1 cellular context compared by ENCODE assay signal in the genomic region with DNA sequence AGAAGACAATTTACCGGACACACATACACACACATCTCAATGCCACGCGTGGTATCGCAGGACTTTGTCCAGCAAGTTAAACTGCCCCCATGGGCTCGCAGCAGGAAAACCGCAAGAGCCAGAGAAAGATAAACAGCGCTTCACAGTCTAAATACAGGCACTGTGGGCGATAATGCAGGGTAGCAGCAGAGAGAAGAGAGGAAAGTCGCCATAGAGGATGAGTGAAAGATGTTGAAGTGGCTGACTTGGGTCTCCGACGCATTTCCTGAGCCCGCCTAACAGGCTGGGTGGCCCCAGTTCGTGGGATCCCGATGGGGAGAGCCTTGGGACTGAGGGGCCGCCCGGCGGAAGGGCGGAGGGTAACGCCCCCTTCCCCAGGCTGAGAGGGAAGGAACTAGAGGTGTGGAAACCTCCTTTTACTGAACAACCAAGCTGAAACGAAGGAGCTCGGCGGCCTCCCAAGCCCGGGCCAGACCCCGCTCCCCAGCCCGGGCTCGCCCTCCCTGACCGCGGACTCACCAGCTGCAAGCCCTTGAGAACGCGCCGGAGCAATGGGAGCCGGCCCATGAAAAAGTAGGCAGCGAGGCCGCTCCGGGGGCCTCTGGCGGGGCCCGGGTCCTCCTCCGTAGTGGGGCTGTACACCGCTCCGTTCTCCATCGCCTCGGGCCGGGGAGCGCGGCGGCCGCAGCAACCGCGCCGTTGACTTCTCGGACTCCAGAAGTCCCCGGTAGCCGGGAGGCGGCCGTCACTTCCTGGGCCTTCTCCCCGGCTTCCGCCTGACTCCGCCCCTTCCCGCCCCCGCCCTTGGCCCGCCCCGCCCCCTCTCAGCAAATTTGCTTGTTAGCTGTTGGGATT.
TF ChIP-seq lines count a peak whose summit lies in the region.

A gene with protein sequence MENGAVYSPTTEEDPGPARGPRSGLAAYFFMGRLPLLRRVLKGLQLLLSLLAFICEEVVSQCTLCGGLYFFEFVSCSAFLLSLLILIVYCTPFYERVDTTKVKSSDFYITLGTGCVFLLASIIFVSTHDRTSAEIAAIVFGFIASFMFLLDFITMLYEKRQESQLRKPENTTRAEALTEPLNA (minus strand): TSS at position 764 of the 855 bp plus-strand sequence. CDS start 107 bp downstream, at position 657.

TF ChIP-seq in K562, 482 proteins besides CTCF, POLR2A, EP300 and RAD21 (continued from another document and continues in another):
- TF ChIP-seq, protein P1, sequence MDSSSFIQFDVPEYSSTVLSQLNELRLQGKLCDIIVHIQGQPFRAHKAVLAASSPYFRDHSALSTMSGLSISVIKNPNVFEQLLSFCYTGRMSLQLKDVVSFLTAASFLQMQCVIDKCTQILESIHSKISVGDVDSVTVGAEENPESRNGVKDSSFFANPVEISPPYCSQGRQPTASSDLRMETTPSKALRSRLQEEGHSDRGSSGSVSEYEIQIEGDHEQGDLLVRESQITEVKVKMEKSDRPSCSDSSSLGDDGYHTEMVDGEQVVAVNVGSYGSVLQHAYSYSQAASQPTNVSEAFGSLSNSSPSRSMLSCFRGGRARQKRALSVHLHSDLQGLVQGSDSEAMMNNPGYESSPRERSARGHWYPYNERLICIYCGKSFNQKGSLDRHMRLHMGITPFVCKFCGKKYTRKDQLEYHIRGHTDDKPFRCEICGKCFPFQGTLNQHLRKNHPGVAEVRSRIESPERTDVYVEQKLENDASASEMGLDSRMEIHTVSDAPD (CRISPR knock-in tag; IDR thresholded peaks at IDR 0.05), result no peak
- TF ChIP-seq SMAD2 (IDR thresholded peaks at IDR 0.05; ENCODE audit: low read depth, low read length), result no peak
- no peak for TF ChIP-seq TFAM (CRISPR knock-in tag; conservative IDR thresholded peaks at IDR 0.05)
- TF ChIP-seq PURB (CRISPR knock-in tag; IDR thresholded peaks at IDR 0.05; ENCODE audit: low read depth), result no peak
- TF ChIP-seq KLF16 (IDR thresholded peaks at IDR 0.05), result 0 out of 2 replicates have a peak, but pooled peaks have one; percentile 43
- TF ChIP-seq CBFB (CRISPR knock-in tag; IDR thresholded peaks at IDR 0.05), result peak; percentile 97
- no peak for TF ChIP-seq ZNF41 (CRISPR knock-in tag; conservative IDR thresholded peaks at IDR 0.05)
- TF ChIP-seq PPARD (CRISPR knock-in tag; IDR thresholded peaks at IDR 0.05), result no peak
- TF ChIP-seq SMAD1 (IDR thresholded peaks at IDR 0.05; ENCODE audit: low read depth, low read length, partially characterized antibody), result no peak
- no peak for TF ChIP-seq SREBF1 (IDR thresholded peaks at IDR 0.05; ENCODE audit: borderline replicate concordance, low read depth, low read length)
- TF ChIP-seq CCNT2 (IDR thresholded peaks at IDR 0.05; ENCODE audit: borderline replicate concordance, extremely low read depth, insufficient read length, low read depth, low read length), result peak; percentile 55
- TF ChIP-seq, protein P2, sequence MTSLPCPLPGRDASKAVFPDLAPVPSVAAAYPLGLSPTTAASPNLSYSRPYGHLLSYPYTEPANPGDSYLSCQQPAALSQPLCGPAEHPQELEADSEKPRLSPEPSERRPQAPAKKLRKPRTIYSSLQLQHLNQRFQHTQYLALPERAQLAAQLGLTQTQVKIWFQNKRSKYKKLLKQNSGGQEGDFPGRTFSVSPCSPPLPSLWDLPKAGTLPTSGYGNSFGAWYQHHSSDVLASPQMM (CRISPR knock-in tag; IDR thresholded peaks at IDR 0.05), result no peak
- TF ChIP-seq SIRT6 (IDR thresholded peaks at IDR 0.05; ENCODE audit: low read depth, low read length), result no peak
- TF ChIP-seq CBX8 (IDR thresholded peaks at IDR 0.05; ENCODE audit: borderline replicate concordance, extremely low read depth, low read depth, low read length, poor library complexity, severe bottlenecking), result no peak
- TF ChIP-seq, protein P3, sequence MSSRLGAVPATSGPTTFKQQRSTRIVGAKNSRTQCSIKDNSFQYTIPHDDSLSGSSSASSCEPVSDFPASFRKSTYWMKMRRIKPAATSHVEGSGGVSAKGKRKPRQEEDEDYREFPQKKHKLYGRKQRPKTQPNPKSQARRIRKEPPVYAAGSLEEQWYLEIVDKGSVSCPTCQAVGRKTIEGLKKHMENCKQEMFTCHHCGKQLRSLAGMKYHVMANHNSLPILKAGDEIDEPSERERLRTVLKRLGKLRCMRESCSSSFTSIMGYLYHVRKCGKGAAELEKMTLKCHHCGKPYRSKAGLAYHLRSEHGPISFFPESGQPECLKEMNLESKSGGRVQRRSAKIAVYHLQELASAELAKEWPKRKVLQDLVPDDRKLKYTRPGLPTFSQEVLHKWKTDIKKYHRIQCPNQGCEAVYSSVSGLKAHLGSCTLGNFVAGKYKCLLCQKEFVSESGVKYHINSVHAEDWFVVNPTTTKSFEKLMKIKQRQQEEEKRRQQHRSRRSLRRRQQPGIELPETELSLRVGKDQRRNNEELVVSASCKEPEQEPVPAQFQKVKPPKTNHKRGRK (tag; IDR thresholded peaks at IDR 0.05), result no peak
- TF ChIP-seq, protein P4, sequence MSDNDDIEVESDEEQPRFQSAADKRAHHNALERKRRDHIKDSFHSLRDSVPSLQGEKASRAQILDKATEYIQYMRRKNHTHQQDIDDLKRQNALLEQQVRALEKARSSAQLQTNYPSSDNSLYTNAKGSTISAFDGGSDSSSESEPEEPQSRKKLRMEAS (CRISPR knock-in tag; IDR thresholded peaks at IDR 0.05), result no peak
- TF ChIP-seq, protein P5, sequence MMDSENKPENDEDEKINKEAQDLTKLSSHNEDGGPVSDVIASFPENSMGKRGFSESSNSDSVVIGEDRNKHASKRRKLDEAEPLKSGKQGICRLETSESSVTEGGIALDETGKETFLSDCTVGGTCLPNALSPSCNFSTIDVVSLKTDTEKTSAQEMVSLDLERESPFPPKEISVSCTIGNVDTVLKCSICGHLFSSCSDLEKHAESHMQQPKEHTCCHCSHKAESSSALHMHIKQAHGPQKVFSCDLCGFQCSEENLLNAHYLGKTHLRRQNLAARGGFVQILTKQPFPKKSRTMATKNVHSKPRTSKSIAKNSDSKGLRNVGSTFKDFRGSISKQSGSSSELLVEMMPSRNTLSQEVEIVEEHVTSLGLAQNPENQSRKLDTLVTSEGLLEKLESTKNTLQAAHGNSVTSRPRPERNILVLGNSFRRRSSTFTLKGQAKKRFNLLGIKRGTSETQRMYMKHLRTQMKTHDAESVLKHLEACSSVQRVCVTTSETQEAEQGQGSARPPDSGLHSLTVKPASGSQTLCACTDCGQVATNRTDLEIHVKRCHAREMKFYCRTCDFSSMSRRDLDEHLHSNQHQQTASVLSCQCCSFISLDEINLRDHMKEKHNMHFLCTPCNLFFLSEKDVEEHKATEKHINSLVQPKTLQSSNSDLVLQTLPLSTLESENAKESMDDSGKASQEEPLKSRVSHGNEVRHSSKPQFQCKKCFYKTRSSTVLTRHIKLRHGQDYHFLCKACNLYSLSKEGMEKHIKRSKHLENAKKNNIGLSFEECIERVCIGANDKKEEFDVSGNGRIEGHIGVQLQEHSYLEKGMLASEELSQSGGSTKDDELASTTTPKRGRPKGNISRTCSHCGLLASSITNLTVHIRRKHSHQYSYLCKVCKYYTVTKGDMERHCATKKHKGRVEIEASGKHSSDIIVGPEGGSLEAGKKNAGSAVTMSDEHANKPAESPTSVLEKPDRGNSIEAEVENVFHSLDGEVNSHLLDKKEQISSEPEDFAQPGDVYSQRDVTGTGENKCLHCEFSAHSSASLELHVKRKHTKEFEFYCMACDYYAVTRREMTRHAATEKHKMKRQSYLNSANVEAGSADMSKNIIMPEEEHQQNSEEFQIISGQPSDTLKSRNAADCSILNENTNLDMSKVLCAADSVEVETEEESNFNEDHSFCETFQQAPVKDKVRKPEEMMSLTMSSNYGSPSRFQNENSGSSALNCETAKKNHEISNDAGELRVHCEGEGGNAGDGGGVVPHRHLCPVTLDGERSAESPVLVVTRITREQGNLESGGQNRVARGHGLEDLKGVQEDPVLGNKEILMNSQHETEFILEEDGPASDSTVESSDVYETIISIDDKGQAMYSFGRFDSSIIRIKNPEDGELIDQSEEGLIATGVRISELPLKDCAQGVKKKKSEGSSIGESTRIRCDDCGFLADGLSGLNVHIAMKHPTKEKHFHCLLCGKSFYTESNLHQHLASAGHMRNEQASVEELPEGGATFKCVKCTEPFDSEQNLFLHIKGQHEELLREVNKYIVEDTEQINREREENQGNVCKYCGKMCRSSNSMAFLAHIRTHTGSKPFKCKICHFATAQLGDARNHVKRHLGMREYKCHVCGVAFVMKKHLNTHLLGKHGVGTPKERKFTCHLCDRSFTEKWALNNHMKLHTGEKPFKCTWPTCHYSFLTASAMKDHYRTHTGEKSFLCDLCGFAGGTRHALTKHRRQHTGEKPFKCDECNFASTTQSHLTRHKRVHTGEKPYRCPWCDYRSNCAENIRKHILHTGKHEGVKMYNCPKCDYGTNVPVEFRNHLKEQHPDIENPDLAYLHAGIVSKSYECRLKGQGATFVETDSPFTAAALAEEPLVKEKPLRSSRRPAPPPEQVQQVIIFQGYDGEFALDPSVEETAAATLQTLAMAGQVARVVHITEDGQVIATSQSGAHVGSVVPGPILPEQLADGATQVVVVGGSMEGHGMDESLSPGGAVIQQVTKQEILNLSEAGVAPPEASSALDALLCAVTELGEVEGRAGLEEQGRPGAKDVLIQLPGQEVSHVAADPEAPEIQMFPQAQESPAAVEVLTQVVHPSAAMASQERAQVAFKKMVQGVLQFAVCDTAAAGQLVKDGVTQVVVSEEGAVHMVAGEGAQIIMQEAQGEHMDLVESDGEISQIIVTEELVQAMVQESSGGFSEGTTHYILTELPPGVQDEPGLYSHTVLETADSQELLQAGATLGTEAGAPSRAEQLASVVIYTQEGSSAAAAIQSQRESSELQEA (IDR thresholded peaks at IDR 0.05; ENCODE audit: low read depth), result no peak
- TF ChIP-seq, protein P6, sequence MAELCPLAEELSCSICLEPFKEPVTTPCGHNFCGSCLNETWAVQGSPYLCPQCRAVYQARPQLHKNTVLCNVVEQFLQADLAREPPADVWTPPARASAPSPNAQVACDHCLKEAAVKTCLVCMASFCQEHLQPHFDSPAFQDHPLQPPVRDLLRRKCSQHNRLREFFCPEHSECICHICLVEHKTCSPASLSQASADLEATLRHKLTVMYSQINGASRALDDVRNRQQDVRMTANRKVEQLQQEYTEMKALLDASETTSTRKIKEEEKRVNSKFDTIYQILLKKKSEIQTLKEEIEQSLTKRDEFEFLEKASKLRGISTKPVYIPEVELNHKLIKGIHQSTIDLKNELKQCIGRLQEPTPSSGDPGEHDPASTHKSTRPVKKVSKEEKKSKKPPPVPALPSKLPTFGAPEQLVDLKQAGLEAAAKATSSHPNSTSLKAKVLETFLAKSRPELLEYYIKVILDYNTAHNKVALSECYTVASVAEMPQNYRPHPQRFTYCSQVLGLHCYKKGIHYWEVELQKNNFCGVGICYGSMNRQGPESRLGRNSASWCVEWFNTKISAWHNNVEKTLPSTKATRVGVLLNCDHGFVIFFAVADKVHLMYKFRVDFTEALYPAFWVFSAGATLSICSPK (IDR thresholded peaks at IDR 0.05; ENCODE audit: borderline replicate concordance), result no peak
- TF ChIP-seq ZNF232 (CRISPR knock-in tag; IDR thresholded peaks at IDR 0.05), result no peak
- TF ChIP-seq, protein P7, sequence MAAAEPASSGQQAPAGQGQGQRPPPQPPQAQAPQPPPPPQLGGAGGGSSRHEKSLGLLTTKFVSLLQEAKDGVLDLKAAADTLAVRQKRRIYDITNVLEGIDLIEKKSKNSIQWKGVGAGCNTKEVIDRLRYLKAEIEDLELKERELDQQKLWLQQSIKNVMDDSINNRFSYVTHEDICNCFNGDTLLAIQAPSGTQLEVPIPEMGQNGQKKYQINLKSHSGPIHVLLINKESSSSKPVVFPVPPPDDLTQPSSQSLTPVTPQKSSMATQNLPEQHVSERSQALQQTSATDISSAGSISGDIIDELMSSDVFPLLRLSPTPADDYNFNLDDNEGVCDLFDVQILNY (CRISPR knock-in tag; IDR thresholded peaks at IDR 0.05), result no peak
- TF ChIP-seq, protein P8, sequence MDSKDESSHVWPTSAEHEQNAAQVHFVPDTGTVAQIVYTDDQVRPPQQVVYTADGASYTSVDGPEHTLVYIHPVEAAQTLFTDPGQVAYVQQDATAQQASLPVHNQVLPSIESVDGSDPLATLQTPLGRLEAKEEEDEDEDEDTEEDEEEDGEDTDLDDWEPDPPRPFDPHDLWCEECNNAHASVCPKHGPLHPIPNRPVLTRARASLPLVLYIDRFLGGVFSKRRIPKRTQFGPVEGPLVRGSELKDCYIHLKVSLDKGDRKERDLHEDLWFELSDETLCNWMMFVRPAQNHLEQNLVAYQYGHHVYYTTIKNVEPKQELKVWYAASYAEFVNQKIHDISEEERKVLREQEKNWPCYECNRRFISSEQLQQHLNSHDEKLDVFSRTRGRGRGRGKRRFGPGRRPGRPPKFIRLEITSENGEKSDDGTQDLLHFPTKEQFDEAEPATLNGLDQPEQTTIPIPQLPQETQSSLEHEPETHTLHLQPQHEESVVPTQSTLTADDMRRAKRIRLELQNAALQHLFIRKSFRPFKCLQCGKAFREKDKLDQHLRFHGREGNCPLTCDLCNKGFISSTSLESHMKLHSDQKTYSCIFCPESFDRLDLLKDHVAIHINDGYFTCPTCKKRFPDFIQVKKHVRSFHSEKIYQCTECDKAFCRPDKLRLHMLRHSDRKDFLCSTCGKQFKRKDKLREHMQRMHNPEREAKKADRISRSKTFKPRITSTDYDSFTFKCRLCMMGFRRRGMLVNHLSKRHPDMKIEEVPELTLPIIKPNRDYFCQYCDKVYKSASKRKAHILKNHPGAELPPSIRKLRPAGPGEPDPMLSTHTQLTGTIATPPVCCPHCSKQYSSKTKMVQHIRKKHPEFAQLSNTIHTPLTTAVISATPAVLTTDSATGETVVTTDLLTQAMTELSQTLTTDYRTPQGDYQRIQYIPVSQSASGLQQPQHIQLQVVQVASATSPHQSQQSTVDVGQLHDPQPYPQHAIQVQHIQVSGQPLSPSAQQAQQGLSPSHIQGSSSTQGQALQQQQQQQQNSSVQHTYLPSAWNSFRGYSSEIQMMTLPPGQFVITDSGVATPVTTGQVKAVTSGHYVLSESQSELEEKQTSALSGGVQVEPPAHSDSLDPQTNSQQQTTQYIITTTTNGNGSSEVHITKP (IDR thresholded peaks at IDR 0.05; ENCODE audit: partially characterized antibody), result no peak
- TF ChIP-seq PML (IDR thresholded peaks at IDR 0.05; ENCODE audit: low read length), result peak; percentile 47; the same call in 1 of the 2 replicates
- TF ChIP-seq, protein P9, sequence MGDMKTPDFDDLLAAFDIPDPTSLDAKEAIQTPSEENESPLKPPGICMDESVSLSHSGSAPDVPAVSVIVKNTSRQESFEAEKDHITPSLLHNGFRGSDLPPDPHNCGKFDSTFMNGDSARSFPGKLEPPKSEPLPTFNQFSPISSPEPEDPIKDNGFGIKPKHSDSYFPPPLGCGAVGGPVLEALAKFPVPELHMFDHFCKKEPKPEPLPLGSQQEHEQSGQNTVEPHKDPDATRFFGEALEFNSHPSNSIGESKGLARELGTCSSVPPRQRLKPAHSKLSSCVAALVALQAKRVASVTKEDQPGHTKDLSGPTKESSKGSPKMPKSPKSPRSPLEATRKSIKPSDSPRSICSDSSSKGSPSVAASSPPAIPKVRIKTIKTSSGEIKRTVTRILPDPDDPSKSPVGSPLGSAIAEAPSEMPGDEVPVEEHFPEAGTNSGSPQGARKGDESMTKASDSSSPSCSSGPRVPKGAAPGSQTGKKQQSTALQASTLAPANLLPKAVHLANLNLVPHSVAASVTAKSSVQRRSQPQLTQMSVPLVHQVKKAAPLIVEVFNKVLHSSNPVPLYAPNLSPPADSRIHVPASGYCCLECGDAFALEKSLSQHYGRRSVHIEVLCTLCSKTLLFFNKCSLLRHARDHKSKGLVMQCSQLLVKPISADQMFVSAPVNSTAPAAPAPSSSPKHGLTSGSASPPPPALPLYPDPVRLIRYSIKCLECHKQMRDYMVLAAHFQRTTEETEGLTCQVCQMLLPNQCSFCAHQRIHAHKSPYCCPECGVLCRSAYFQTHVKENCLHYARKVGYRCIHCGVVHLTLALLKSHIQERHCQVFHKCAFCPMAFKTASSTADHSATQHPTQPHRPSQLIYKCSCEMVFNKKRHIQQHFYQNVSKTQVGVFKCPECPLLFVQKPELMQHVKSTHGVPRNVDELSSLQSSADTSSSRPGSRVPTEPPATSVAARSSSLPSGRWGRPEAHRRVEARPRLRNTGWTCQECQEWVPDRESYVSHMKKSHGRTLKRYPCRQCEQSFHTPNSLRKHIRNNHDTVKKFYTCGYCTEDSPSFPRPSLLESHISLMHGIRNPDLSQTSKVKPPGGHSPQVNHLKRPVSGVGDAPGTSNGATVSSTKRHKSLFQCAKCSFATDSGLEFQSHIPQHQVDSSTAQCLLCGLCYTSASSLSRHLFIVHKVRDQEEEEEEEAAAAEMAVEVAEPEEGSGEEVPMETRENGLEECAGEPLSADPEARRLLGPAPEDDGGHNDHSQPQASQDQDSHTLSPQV (IDR thresholded peaks at IDR 0.05), result no peak
